In genomic region chr5:171315386-171315891, GRCh38 we compare ENCODE assay signal across 18 cellular contexts. TPM values are rescaled to one million over a fixed set of nuclear protein-coding genes. Genes with fewer than 3 reads are reported as not detected.
DNase-seq lines count a peak whose midpoint lies in the region; ATAC-seq and TF ChIP-seq lines count a peak whose summit lies in the region.
"Had no signal": no experiment of that assay in that cellular context is flagged by ENCODE, and none has a peak within 500 bp of the region (broad histone marks: within the 10 kb centered on the region; RNA-seq: fewer than 3 reads in every experiment).

No MANE protein-coding gene starts in this region.

- ATAC-seq in HG03520 (IDR thresholded peaks at IDR 0.05; ENCODE audit: unreplicated experiment): no peak
- no peak for ATAC-seq in HG03175 (IDR thresholded peaks at IDR 0.05; ENCODE audit: unreplicated experiment)
- ATAC-seq: activated naive CD8-positive, alpha-beta T cell treated with anti-CD3 and anti-CD28 coated beads, Interleukin-2, amount 50 U/mL, for 24 hours had no signal

- no peak overlapping the region for H4K5ac ChIP-seq in H9 (ENCODE audit: insufficient read length, low read depth, low read length)

- no CpG with 5 or more reads among the region's 36 CpGs for WGBS in H9 (ENCODE audit: extremely low coverage, insufficient read length, low lambda C conversion rate)
- 7% methylated on average over 36 of the region's 36 CpGs for WGBS in smooth muscle cell (ENCODE audit: low lambda C conversion rate)

- H3K27ac ChIP-seq in H9 (ENCODE audit: insufficient read length, low read depth, low read length) (no peak overlapping the region), smooth muscle cell (ENCODE audit: low read depth) (no peak overlapping the region)
- H3K27ac ChIP-seq: SJSA1 had no signal

- no peak overlapping the region for H3K4ac ChIP-seq in H9 (ENCODE audit: low read depth, low read length)

- peaks cover 5% of the 10 kb centered on the region for H3K23me2 ChIP-seq in H9 (ENCODE audit: insufficient read length, low read depth, low read length, poor library complexity, severe bottlenecking)

- H2BK5ac ChIP-seq in H9 (ENCODE audit: insufficient read length, low read length): no peak overlapping the region

- H3K4me1 ChIP-seq in H9 (ENCODE audit: insufficient read depth, low read length) (no peaks in the 10 kb centered on the region), smooth muscle cell (ENCODE audit: low read depth) (peaks cover 29% of the 10 kb centered on the region)
- H3K4me1 ChIP-seq: BE2C had no signal

- TF ChIP-seq CTCF in H9 (conservative IDR thresholded peaks at IDR 0.05): no peak
- no peak for TF ChIP-seq CTCF in brain (conservative IDR thresholded peaks at IDR 0.05)
- no peak for TF ChIP-seq CTCF in smooth muscle cell (IDR thresholded peaks at IDR 0.05; ENCODE audit: borderline replicate concordance, insufficient read depth, poor library complexity, severe bottlenecking)

- H3K27ac Mint-ChIP-seq in H9 (no peak overlapping the region), brain (no peak overlapping the region)
- H3K27ac Mint-ChIP-seq in activated T-helper 2 cell treated with anti-CD3 and anti-CD28 coated beads, Interferon-gamma antibody, Interleukin-2, Interleukin-4, amounts not matched to agents 10 μg/mL and 5 μg/mL and 100 μg/mL, durations not matched to agents 14 hours and 24 hours and 36 hours: no peak overlapping the region
- H3K27ac Mint-ChIP-seq: activated naive CD8-positive, alpha-beta T cell treated with anti-CD3 and anti-CD28 coated beads, Interleukin-2, amount 50 U/mL, for 24 hours had no signal

- peak overlapping the region; percentile 21 for H3K4me3 ChIP-seq in smooth muscle cell
- H3K4me3 ChIP-seq: SJSA1 had no signal

- H3K79me2 ChIP-seq in H9 (ENCODE audit: insufficient read depth, low read length) (no peaks in the 10 kb centered on the region), smooth muscle cell (ENCODE audit: low read depth) (no peaks in the 10 kb centered on the region)

- intact Hi-C loops in activated T-helper 2 cell treated with anti-CD3 and anti-CD28 coated beads, Interferon-gamma antibody, Interleukin-2, Interleukin-4, amounts not matched to agents 10 μg/mL and 5 μg/mL and 100 μg/mL, durations not matched to agents 14 hours and 24 hours and 36 hours (cut with micrococcal nuclease): loop anchor here (10.0 kb wide), 1 partner anchor 99 kb away; the partner anchor contains the start of gene FGF18

- H3K27me3 ChIP-seq in H9 (ENCODE audit: insufficient read depth, low read length) (peaks cover 95% of the 10 kb centered on the region), smooth muscle cell (ENCODE audit: low read depth) (peaks cover 100% of the 10 kb centered on the region)
- H3K27me3 ChIP-seq: BE2C had no signal

- no peak overlapping the region for H3T11ph ChIP-seq in H9 (ENCODE audit: low read length)

- H3K79me1 ChIP-seq in H9 (ENCODE audit: insufficient read depth, low read depth, low read length, poor library complexity, severe bottlenecking): no peaks in the 10 kb centered on the region

- H4K8ac ChIP-seq in H9 (replicated peaks; ENCODE audit: insufficient read length, low read depth, low read length): no peak overlapping the region

- no peak overlapping the region for H3K9ac ChIP-seq in H9 (ENCODE audit: extremely low read depth, insufficient read length, low read length)
- H3K9ac ChIP-seq in smooth muscle cell (ENCODE audit: low read depth): no peak overlapping the region

- H3K56ac ChIP-seq in H9 (ENCODE audit: insufficient read length, low read depth, low read length): no peak overlapping the region

- H3K4me2 ChIP-seq in H9 (ENCODE audit: insufficient read depth, insufficient read length, low read length) (peak overlapping the region; percentile 31), smooth muscle cell (peak overlapping the region; percentile 71)

- no peak overlapping the region for H2BK12ac ChIP-seq in H9 (ENCODE audit: insufficient read length, low read depth, low read length)

- no peak overlapping the region for H2BK15ac ChIP-seq in H9 (ENCODE audit: low read depth, low read length)

- H3K18ac ChIP-seq in H9 (ENCODE audit: insufficient read length, low read depth, low read length): no peak overlapping the region

- H2AFZ ChIP-seq in H9 (ENCODE audit: low read length) (no peak overlapping the region), smooth muscle cell (ENCODE audit: low read depth) (no peak overlapping the region)

- H3K14ac ChIP-seq in H9 (ENCODE audit: insufficient read depth, low read length): no peak overlapping the region

- H4K20me1 ChIP-seq in H9 (ENCODE audit: control insufficient read depth, insufficient read depth, insufficient read length): no peaks in the 10 kb centered on the region
- H4K20me1 ChIP-seq in smooth muscle cell (ENCODE audit: low read depth): no peaks in the 10 kb centered on the region

- H2BK20ac ChIP-seq in H9 (ENCODE audit: low read depth, low read length, poor library complexity, severe bottlenecking): no peak overlapping the region

- H3K23ac ChIP-seq in H9 (ENCODE audit: insufficient read length, low read depth, low read length): no peak overlapping the region

- H3K9me3 Mint-ChIP-seq in H9: peaks cover 3 to 8% of the 10 kb centered on the region in 2 experiments; a peak in 4 of 5 replicates
- H3K9me3 Mint-ChIP-seq in brain: peaks cover 0 to 6% (median 2%) of the 10 kb centered on the region in 5 experiments
- H3K9me3 Mint-ChIP-seq in activated T-helper 2 cell treated with anti-CD3 and anti-CD28 coated beads, Interferon-gamma antibody, Interleukin-2, Interleukin-4, amounts not matched to agents 10 μg/mL and 5 μg/mL and 100 μg/mL, durations not matched to agents 14 hours and 24 hours and 36 hours: no peaks in the 10 kb centered on the region
- H3K9me3 Mint-ChIP-seq: activated naive CD8-positive, alpha-beta T cell treated with anti-CD3 and anti-CD28 coated beads, Interleukin-2, amount 50 U/mL, for 24 hours had no signal

- H3F3A ChIP-seq in smooth muscle cell (ENCODE audit: low read depth): no peaks in the 10 kb centered on the region

- DNase-seq in H9 (peak; percentile 72), iPS-NIHi11 (ENCODE audit: low spot score) (peak; percentile 21), smooth muscle cell (lab: John Stamatoyannopoulos, UW; ENCODE audit: unreplicated experiment) (no peak)
- DNase-seq in activated T-helper 2 cell treated with anti-CD3 and anti-CD28 coated beads, Interferon-gamma antibody, Interleukin-2, Interleukin-4, amounts not matched to agents 10 μg/mL and 5 μg/mL and 100 μg/mL, durations not matched to agents 14 hours and 24 hours and 36 hours (ENCODE audit: low spot score): no peak
- no peak for DNase-seq in activated CD4-positive, alpha-beta T cell treated with anti-CD3 and anti-CD28 coated beads, Interleukin-2, amount 50 U/mL, for 1 hour
- DNase-seq: activated CD4-positive, alpha-beta T cell treated with anti-CD3 and anti-CD28 coated beads, Interleukin-2, amount 10 ng/mL, durations not matched to agents 24 days and 14 days; activated naive CD8-positive, alpha-beta T cell treated with anti-CD3 and anti-CD28 coated beads, Interleukin-2, amount 50 U/mL, for 24 hours; BE2C; kidney glomerular epithelial cell; NCI-H1436; NCI-H446; T1000 had no signal

- H2BK120ac ChIP-seq in H9 (ENCODE audit: low read depth, low read length, poor library complexity, severe bottlenecking): no peak overlapping the region

- H3K4me1 Mint-ChIP-seq in H9 (peaks cover 14 to 54% of the 10 kb centered on the region in 2 experiments), brain (peaks cover 33% of the 10 kb centered on the region)
- H3K4me1 Mint-ChIP-seq in activated T-helper 2 cell treated with anti-CD3 and anti-CD28 coated beads, Interferon-gamma antibody, Interleukin-2, Interleukin-4, amounts not matched to agents 10 μg/mL and 5 μg/mL and 100 μg/mL, durations not matched to agents 14 hours and 24 hours and 36 hours (ENCODE audit: low read depth): peaks cover 4% of the 10 kb centered on the region

- H3K9me3 ChIP-seq in H9 (ENCODE audit: control insufficient read depth, low read depth, low read length) (no peaks in the 10 kb centered on the region), smooth muscle cell (replicated peaks; ENCODE audit: low read depth) (no peaks in the 10 kb centered on the region)
- H3K9me3 ChIP-seq: BE2C had no signal

- H3K36me3 ChIP-seq in smooth muscle cell (ENCODE audit: low read depth): no peaks in the 10 kb centered on the region
- H3K36me3 ChIP-seq: BE2C, SJSA1 had no signal

- no peak overlapping the region for H4K91ac ChIP-seq in H9 (ENCODE audit: insufficient read length, low read depth, low read length)

- H3K27me3 Mint-ChIP-seq in H9 (ENCODE audit: low read depth): peaks cover 98% of the 10 kb centered on the region
- peaks cover 97% of the 10 kb centered on the region for H3K27me3 Mint-ChIP-seq in brain
- H3K27me3 Mint-ChIP-seq in activated T-helper 2 cell treated with anti-CD3 and anti-CD28 coated beads, Interferon-gamma antibody, Interleukin-2, Interleukin-4, amounts not matched to agents 10 μg/mL and 5 μg/mL and 100 μg/mL, durations not matched to agents 14 hours and 24 hours and 36 hours (ENCODE audit: low read depth): peaks cover 73% of the 10 kb centered on the region

- H3K4me3 Mint-ChIP-seq in H9 (peak overlapping the region in 1 of 2 experiments; percentile 50; a peak in 1 of 5 replicates), brain (peak overlapping the region in 3 of 5 experiments; percentile 68 to 70 (median 70))
- no peak overlapping the region for H3K4me3 Mint-ChIP-seq in activated T-helper 2 cell treated with anti-CD3 and anti-CD28 coated beads, Interferon-gamma antibody, Interleukin-2, Interleukin-4, amounts not matched to agents 10 μg/mL and 5 μg/mL and 100 μg/mL, durations not matched to agents 14 hours and 24 hours and 36 hours (ENCODE audit: low read depth)
- H3K4me3 Mint-ChIP-seq: activated CD4-positive, alpha-beta T cell treated with anti-CD3 and anti-CD28 coated beads, Interleukin-2, amount 10 ng/mL, durations not matched to agents 24 days and 14 days; activated naive CD8-positive, alpha-beta T cell treated with anti-CD3 and anti-CD28 coated beads, Interleukin-2, amount 50 U/mL, for 24 hours had no signal

- no peak overlapping the region for H2AK5ac ChIP-seq in H9 (ENCODE audit: insufficient read length, low read length)

- H3K36me3 Mint-ChIP-seq in H9 (ENCODE audit: insufficient read depth in 1 of 3, low read depth in 3 of 3): no peaks in the 10 kb centered on the region; a peak in 1 of 7 replicates
- H3K36me3 Mint-ChIP-seq in brain: no peaks in the 10 kb centered on the region
- peaks cover 4% of the 10 kb centered on the region for H3K36me3 Mint-ChIP-seq in activated T-helper 2 cell treated with anti-CD3 and anti-CD28 coated beads, Interferon-gamma antibody, Interleukin-2, Interleukin-4, amounts not matched to agents 10 μg/mL and 5 μg/mL and 100 μg/mL, durations not matched to agents 14 hours and 24 hours and 36 hours (ENCODE audit: low read depth)

RNA-seq across cellular contexts. Expression of gene TLX3, which starts 6.4 kb away (rescaled TPM):
- total RNA-seq in H9 (2021) (not detected in 2 replicates), smooth muscle cell (not detected in 2 replicates)
- polyA plus RNA-seq in brain (ENCODE audit: insufficient read depth, low read depth, low replicate concordance) (11.1 TPM), smooth muscle cell (0.10 TPM in 1 of 2 replicates, not detected in the other)
- not detected in 2 replicates for total RNA-seq in activated T-helper 2 cell treated with anti-CD3 and anti-CD28 coated beads, Interferon-gamma antibody, Interleukin-2, Interleukin-4, amounts not matched to agents 10 μg/mL and 5 μg/mL and 100 μg/mL, durations not matched to agents 14 hours and 24 hours and 36 hours
- total RNA-seq: activated CD4-positive, alpha-beta T cell treated with anti-CD3 and anti-CD28 coated beads, Interleukin-2, amount 10 ng/mL, durations not matched to agents 24 days and 14 days; mucosa of gallbladder; SJSA1; subcutaneous adipose tissue had no signal

Comparison
In these comparisons a context has a peak if more than half of its experiments do, and no peak if none do; other contexts are left out.
1. DNase-seq: peak in H9 (single experiment) and iPS-NIHi11 (single experiment); none in smooth muscle cell (single experiment), activated T-helper 2 cell treated with anti-CD3 and anti-CD28 coated beads, Interferon-gamma antibody, Interleukin-2, Interleukin-4, amounts not matched to agents 10 μg/mL and 5 μg/mL and 100 μg/mL, durations not matched to agents 14 hours and 24 hours and 36 hours (single experiment) and activated CD4-positive, alpha-beta T cell treated with anti-CD3 and anti-CD28 coated beads, Interleukin-2, amount 50 U/mL, for 1 hour (single experiment).